8 cellular contexts compared by ENCODE assay signal in the genomic region with DNA sequence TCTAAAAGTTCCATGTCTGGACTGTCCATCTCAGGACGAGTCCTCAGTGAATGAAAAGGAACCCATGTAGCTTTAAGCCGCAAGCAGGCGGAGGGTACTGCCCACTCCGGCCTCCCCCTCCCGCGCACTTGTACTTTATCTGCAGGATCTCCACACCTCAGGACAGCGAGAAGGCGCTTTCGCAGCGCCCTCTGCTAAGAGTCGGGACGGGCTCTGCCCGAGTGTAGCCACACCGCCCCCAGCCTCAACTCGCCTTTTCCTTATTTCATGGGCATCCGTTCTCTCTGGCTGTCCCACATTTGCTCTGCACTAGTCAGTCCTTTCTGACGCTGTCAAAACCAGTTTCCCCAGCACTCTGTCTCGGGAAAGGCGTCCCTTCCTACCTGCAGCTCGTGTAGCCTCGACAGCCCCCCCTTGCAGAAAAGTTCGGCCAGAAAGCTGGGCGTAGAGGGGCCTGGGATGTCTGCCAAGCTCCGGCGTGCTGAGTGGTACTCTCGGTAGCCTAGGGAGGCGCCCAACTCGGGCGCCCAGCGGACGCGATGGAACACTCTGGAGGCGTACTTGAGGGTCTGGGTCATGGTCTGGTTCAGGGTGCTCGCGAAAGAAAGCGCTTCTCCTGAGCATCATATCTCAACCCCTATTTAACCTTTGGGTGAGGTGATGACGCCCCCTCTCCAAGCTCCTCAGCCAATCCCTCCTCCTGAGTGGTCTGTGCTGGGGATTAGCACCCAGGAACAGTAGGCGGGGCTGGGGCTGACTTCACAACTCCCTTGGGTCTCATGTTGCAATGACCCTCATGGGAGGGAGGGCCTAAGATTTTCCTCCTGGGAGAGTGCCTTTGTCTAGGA. TPM values are rescaled to one million over a fixed set of nuclear protein-coding genes. Genes with fewer than 3 reads are reported as not detected.
DNase-seq lines count a peak whose midpoint lies in the region; ATAC-seq and TF ChIP-seq lines count a peak whose summit lies in the region.

A gene with protein sequence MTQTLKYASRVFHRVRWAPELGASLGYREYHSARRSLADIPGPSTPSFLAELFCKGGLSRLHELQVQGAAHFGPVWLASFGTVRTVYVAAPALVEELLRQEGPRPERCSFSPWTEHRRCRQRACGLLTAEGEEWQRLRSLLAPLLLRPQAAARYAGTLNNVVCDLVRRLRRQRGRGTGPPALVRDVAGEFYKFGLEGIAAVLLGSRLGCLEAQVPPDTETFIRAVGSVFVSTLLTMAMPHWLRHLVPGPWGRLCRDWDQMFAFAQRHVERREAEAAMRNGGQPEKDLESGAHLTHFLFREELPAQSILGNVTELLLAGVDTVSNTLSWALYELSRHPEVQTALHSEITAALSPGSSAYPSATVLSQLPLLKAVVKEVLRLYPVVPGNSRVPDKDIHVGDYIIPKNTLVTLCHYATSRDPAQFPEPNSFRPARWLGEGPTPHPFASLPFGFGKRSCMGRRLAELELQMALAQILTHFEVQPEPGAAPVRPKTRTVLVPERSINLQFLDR (minus strand): TSS at position 615 of the 848 bp plus-strand sequence. CDS start 37 bp downstream, at position 578.

- no peaks in the 10 kb centered on the region for H3K9me2 ChIP-seq in HCT116 (ENCODE audit: insufficient read depth)

- H3K4me3 Mint-ChIP-seq in activated T-helper 2 cell treated with anti-CD3 and anti-CD28 coated beads, Interferon-gamma antibody, Interleukin-2, Interleukin-4, amounts not matched to agents 10 μg/mL and 5 μg/mL and 100 μg/mL, durations not matched to agents 14 hours and 24 hours and 36 hours (ENCODE audit: low read depth) = peak within 1 kb of the TSS; percentile 87

- H3K4me1 ChIP-seq in HCT116 (ENCODE audit: control insufficient read depth in 1 of 2, insufficient read depth in 2 of 2, low read length in 2 of 2) (peaks cover 11 to 47% of the 10 kb centered on the region in 2 experiments), iPS-18a (ENCODE audit: control insufficient read depth, low read depth, low read length) (peaks cover 17% of the 10 kb centered on the region), stomach (peaks cover 35 to 47% (median 44%) of the 10 kb centered on the region in 4 donors)

- no peak for TF ChIP-seq RAD21 in HCT116 (IDR thresholded peaks at IDR 0.05; ENCODE audit: low read depth)

- H3K27me3 ChIP-seq in HCT116 (ENCODE audit: insufficient read depth, low read length) (no peaks in the 10 kb centered on the region), iPS-18a (ENCODE audit: control insufficient read depth, insufficient read depth, low read length) (peaks cover 55% of the 10 kb centered on the region), stomach (peaks cover 10 to 60% (median 39%) of the 10 kb centered on the region in 3 donors)

- intact Hi-C loops in HCT116 (cut with micrococcal nuclease) = no loop called here
- intact Hi-C loops in activated T-helper 2 cell treated with anti-CD3 and anti-CD28 coated beads, Interferon-gamma antibody, Interleukin-2, Interleukin-4, amounts not matched to agents 10 μg/mL and 5 μg/mL and 100 μg/mL, durations not matched to agents 14 hours and 24 hours and 36 hours (cut with micrococcal nuclease) = no loop called here
- intact Hi-C loops in stomach (cut with DNase I; ENCODE audit: low total_unique reads) = no loop called here

- H3K79me2 ChIP-seq in HCT116 (ENCODE audit: insufficient read depth, low read length) = peaks cover 14% of the 10 kb centered on the region

- H3K4me3 ChIP-seq in HCT116 (replicated peaks in 1 of 2; ENCODE audit: low read depth in 1 of 2, low read length in 2 of 2) (peak within 1 kb of the TSS; percentile 72 to 81), iPS-18a (ENCODE audit: low read length) (peak within 1 kb of the TSS; percentile 58), stomach (peak within 1 kb of the TSS; percentile 42 to 65 (median 45))

- TF ChIP-seq CTCF in HCT116 (IDR thresholded peaks at IDR 0.05 in 2 of 3, conservative IDR thresholded peaks at IDR 0.05 in 1 of 3; ENCODE audit: borderline replicate concordance in 1 of 3, insufficient read depth in 1 of 3, low read depth in 2 of 3, low read length in 2 of 3) = no peak
- no peak for TF ChIP-seq CTCF in stomach (IDR thresholded peaks at IDR 0.05)

- peaks cover 19% of the 10 kb centered on the region for H3K4me1 Mint-ChIP-seq in activated T-helper 2 cell treated with anti-CD3 and anti-CD28 coated beads, Interferon-gamma antibody, Interleukin-2, Interleukin-4, amounts not matched to agents 10 μg/mL and 5 μg/mL and 100 μg/mL, durations not matched to agents 14 hours and 24 hours and 36 hours (ENCODE audit: low read depth)

- peaks cover 52% of the 10 kb centered on the region for H3K36me3 Mint-ChIP-seq in activated T-helper 2 cell treated with anti-CD3 and anti-CD28 coated beads, Interferon-gamma antibody, Interleukin-2, Interleukin-4, amounts not matched to agents 10 μg/mL and 5 μg/mL and 100 μg/mL, durations not matched to agents 14 hours and 24 hours and 36 hours (ENCODE audit: low read depth)

- H3K9me3 ChIP-seq in HCT116 (ENCODE audit: control insufficient read depth in 1 of 2, insufficient read depth in 1 of 2, low read depth in 1 of 2, low read length in 2 of 2) (no peaks in the 10 kb centered on the region), iPS-18a (ENCODE audit: control insufficient read depth, low read depth, low read length) (no peaks in the 10 kb centered on the region), stomach (no peaks in the 10 kb centered on the region)

- DNase-seq in ACHN (peak; percentile 52), HCT116 (ENCODE audit: low read depth, low spot score) (no peak), stomach (no peak), NCI-H187 (lab: John Stamatoyannopoulos, UW) (no peak)
- DNase-seq in activated T-helper 2 cell treated with anti-CD3 and anti-CD28 coated beads, Interferon-gamma antibody, Interleukin-2, Interleukin-4, amounts not matched to agents 10 μg/mL and 5 μg/mL and 100 μg/mL, durations not matched to agents 14 hours and 24 hours and 36 hours (ENCODE audit: low spot score) = no peak

- TF ChIP-seq POLR2A in HCT116 (IDR thresholded peaks at IDR 0.05; ENCODE audit: borderline replicate concordance, extremely low read depth, insufficient read depth, insufficient read length) (peak; percentile 45), stomach (IDR thresholded peaks at IDR 0.05) (no peak)

- WGBS in stomach, 5 donors = 3 to 8% (median 5%) methylated on average over 27 to 38 of the region's 38 CpGs

- no peaks in the 10 kb centered on the region for H4K20me1 ChIP-seq in HCT116 (ENCODE audit: insufficient read depth)

- peak within 1 kb of the TSS; percentile 100 for H3K4me2 ChIP-seq in HCT116 (ENCODE audit: low read length)

- H3K36me3 ChIP-seq in HCT116 (ENCODE audit: control insufficient read depth in 1 of 2, insufficient read depth in 2 of 2, low read length in 2 of 2) (peaks cover 13 to 27% of the 10 kb centered on the region in 2 experiments; a peak in 3 of 4 replicates), iPS-18a (ENCODE audit: control insufficient read depth, low read depth, low read length) (peaks cover 26% of the 10 kb centered on the region), stomach (peaks cover 0 to 26% (median 23%) of the 10 kb centered on the region in 4 donors)

- in situ Hi-C loops in ACHN (cut with HindIII; ENCODE audit: low pct_ligation_motif_present, low pct_unique_long_range_greater_than_20kb, low sequenced_read_pairs) = no loop called here

- no TSS peak for BruUV-seq in HCT116 (replicated peaks; lab: Mats Ljungman, UMichigan)

- RAD21 ChIA-PET in HCT116 (lab: Charles Lee; ENCODE audit: low non-redundant PET in 1 of 2, low total read pairs in 2 of 2, uncharacterized antibody in 2 of 2, unreplicated experiment in 2 of 2) = no interaction called here

- peak within 1 kb of the TSS; percentile 8 for H3K27ac Mint-ChIP-seq in activated T-helper 2 cell treated with anti-CD3 and anti-CD28 coated beads, Interferon-gamma antibody, Interleukin-2, Interleukin-4, amounts not matched to agents 10 μg/mL and 5 μg/mL and 100 μg/mL, durations not matched to agents 14 hours and 24 hours and 36 hours

- H3K9ac ChIP-seq in HCT116 (ENCODE audit: low read length) = peak within 1 kb of the TSS; percentile 81
- H3K9ac ChIP-seq in iPS-18a (ENCODE audit: low read length) = peak within 1 kb of the TSS; percentile 19

- CTCF ChIA-PET in HCT116 (lab: Charles Lee) = interaction anchor here (4.0 kb wide), 1 partner anchor 10 kb away, joined by 51 read pairs; no protein-coding TSS in a partner anchor

- POLR2A ChIA-PET in HCT116 (lab: Charles Lee) = interaction anchor here (0.9 to 2.4 kb wide), 8 partner anchors 10 to 175 kb away, joined by 3 to 12 read pairs (median 4); a partner anchor contains a TSS

- no peak for TF ChIP-seq EP300 in stomach (IDR thresholded peaks at IDR 0.05)

- H3K27ac ChIP-seq in HCT116 (ENCODE audit: low read depth, low read length) (peak within 1 kb of the TSS; percentile 73), iPS-18a (ENCODE audit: low read length) (no peak within 1 kb of the TSS), stomach (peak within 1 kb of the TSS in 1 of 5 donors; percentile 22)

- H3K27me3 Mint-ChIP-seq in activated T-helper 2 cell treated with anti-CD3 and anti-CD28 coated beads, Interferon-gamma antibody, Interleukin-2, Interleukin-4, amounts not matched to agents 10 μg/mL and 5 μg/mL and 100 μg/mL, durations not matched to agents 14 hours and 24 hours and 36 hours (ENCODE audit: low read depth) = peaks cover 5% of the 10 kb centered on the region

- no peak within 1 kb of the TSS for H2AFZ ChIP-seq in HCT116 (ENCODE audit: low read depth, low read length, poor library complexity, severe bottlenecking)

- ATAC-seq in HCT116 (peak; percentile 41), HG03139 (IDR thresholded peaks at IDR 0.05; ENCODE audit: unreplicated experiment) (no peak)
- no peak for ATAC-seq in activated CD4-positive, CD25-positive, alpha-beta regulatory T cell treated with anti-CD3 and anti-CD28 coated beads, Interleukin-2, amount 50 U/mL, for 24 hours

- no peaks in the 10 kb centered on the region for H3K9me3 Mint-ChIP-seq in activated T-helper 2 cell treated with anti-CD3 and anti-CD28 coated beads, Interferon-gamma antibody, Interleukin-2, Interleukin-4, amounts not matched to agents 10 μg/mL and 5 μg/mL and 100 μg/mL, durations not matched to agents 14 hours and 24 hours and 36 hours

TF ChIP-seq in HCT116, 20 proteins besides CTCF, POLR2A, EP300 and RAD21:
- TF ChIP-seq EZH2 (IDR thresholded peaks at IDR 0.05) (no peak), POLR2AphosphoS5 (IDR thresholded peaks at IDR 0.05; ENCODE audit: low read depth, low read length) (peak; percentile 60)
TF ChIP-seq in HCT116: peak in this region for 1.

RNA-seq across cellular contexts. Expression of the gene that starts here (rescaled TPM):
- total RNA-seq in HCT116 (2021; ENCODE audit: unreplicated experiment) (11.6 TPM), stomach (1 to 10 TPM in 4 of 5 donors, not detected in 1; 1.0 to 3.1 (median 1.8) TPM)
- 7.2 and 8.2 TPM in 2 replicates for polyA plus RNA-seq in HCT116 (2012)
- 11.3 and 13.0 TPM in 2 replicates for total RNA-seq in activated T-helper 2 cell treated with anti-CD3 and anti-CD28 coated beads, Interferon-gamma antibody, Interleukin-2, Interleukin-4, amounts not matched to agents 10 μg/mL and 5 μg/mL and 100 μg/mL, durations not matched to agents 14 hours and 24 hours and 36 hours
- polyA plus RNA-seq in stomach = 1 to 10 TPM in 1 of 3 donors, under 1 TPM in 2; 0.56 to 1.4 (median 0.73) TPM
